ENCODE assay signal across 1 cellular context in genomic region chr13:73334459-73334858, GRCh38.
TF ChIP-seq lines count a peak whose summit lies in the region.

No MANE protein-coding gene starts in this region.

TF ChIP-seq in GM23338, 12 proteins besides CTCF, POLR2A, EP300 and RAD21 (continued from another document):
- TF ChIP-seq ZNF462 (CRISPR knock-in tag; IDR thresholded peaks at IDR 0.05) (no peak), ZNF331 (CRISPR knock-in tag; IDR thresholded peaks at IDR 0.05; ENCODE audit: low read depth) (no peak), REST (IDR thresholded peaks at IDR 0.05; ENCODE audit: unreplicated experiment) (no peak), NANOG (IDR thresholded peaks at IDR 0.05; ENCODE audit: borderline replicate concordance) (no peak), POLR2AphosphoS5 (IDR thresholded peaks at IDR 0.05; ENCODE audit: low read depth) (no peak), EZH2 (IDR thresholded peaks at IDR 0.05; ENCODE audit: low read depth, unreplicated experiment) (no peak), ZNF114 (CRISPR knock-in tag; IDR thresholded peaks at IDR 0.05) (no peak), CREB1 (CRISPR knock-in tag; IDR thresholded peaks at IDR 0.05; ENCODE audit: low read depth) (no peak), EZH2phosphoT487 (IDR thresholded peaks at IDR 0.05; ENCODE audit: unreplicated experiment) (no peak), JUNB (IDR thresholded peaks at IDR 0.05; ENCODE audit: unreplicated experiment) (no peak), ETS1 (IDR thresholded peaks at IDR 0.05) (no peak)
